Comparison of ENCODE assay signal across 8 cellular contexts in the genomic region with DNA sequence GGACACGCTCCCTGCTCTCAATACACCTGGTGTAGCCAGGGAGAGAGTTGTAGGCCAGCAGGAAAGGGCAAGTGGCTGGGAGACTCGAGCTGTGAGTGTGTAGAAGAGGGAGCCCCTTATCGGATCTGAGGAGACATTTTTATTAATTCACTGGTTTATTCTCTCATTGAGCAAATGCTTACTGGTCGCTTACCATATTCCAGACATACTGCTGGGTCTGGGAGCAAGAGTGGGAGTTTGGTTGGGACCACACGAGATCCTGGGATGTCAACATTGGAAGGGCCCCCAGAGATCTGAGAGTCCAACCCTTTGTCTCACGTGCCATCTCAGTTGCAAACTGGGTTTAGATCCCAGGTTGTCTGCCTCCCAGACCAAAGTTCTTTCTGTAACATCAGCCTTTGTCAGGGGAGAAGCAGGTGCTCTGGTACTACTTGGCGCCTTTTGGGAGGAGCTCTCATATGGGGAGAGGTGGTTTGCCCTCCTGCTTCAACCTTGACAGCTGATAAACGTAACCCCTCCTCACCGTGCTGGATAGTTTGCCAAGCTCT.
DNase-seq lines count a peak whose midpoint lies in the region; ATAC-seq lines count a peak whose summit lies in the region.

No MANE protein-coding gene starts in this region.

- peak overlapping the region; percentile 90 for H3K27ac ChIP-seq in SK-N-MC

- H3K9me3 ChIP-seq in SK-N-MC (ENCODE audit: low read depth, low read length) = no peaks in the 10 kb centered on the region

- peak overlapping the region; percentile 100 for H3K9ac ChIP-seq in SK-N-MC (ENCODE audit: insufficient read length)

- H3K36me3 ChIP-seq in SK-N-MC (ENCODE audit: insufficient read depth, low read length) = peaks cover 28% of the 10 kb centered on the region

- ATAC-seq in GM19438 (IDR thresholded peaks at IDR 0.05; ENCODE audit: low read depth, unreplicated experiment) (peak; percentile 12), GM21367 (IDR thresholded peaks at IDR 0.05; ENCODE audit: unreplicated experiment) (no peak)

- DNase-seq in SK-N-MC (ENCODE audit: low read depth, low spot score) = no peak
- peak; percentile 14 for DNase-seq in fibroblast of peridontal ligament (ENCODE audit: extremely low read depth)
- no peak for DNase-seq in skeletal muscle cell (ENCODE audit: low read depth)
- no peak for DNase-seq in SW 1271 (lab: John Stamatoyannopoulos, UW)
- no peak for DNase-seq in OCI-M1 (lab: John Stamatoyannopoulos, UW)
- DNase-seq in dedifferentiated amniotic fluid mesenchymal stem cell (ENCODE audit: extremely low spot score) = no peak

- H3K4me3 ChIP-seq in SK-N-MC (peak overlapping the region; percentile 100), skeletal muscle cell (ENCODE audit: low read depth, low read length) (peak overlapping the region; percentile 99)
